8 cellular contexts compared by ENCODE assay signal in genomic region chr3:183825380-183826161, GRCh38.
DNase-seq lines count a peak whose midpoint lies in the region; ATAC-seq and TF ChIP-seq lines count a peak whose summit lies in the region.

Gene MAP6D1, minus strand, starts transcription at chr3:183825577. Its CDS starts 30 bp downstream, at chr3:183825547.

- peak; percentile 33 for DNase-seq in COLO829 (ENCODE audit: low spot score)
- DNase-seq in NCI-H1105 (lab: John Stamatoyannopoulos, UW): peak; percentile 81
- no peak for DNase-seq in central memory CD8-positive, alpha-beta T cell (ENCODE audit: low spot score in 2 of 2)
- peak; percentile 92 for DNase-seq in iPS-NIHi7 (ENCODE audit: extremely low spot score)
- no peak for DNase-seq in NCI-H2029 treated with DMSO at 0.1 percent for 48 hours (lab: John Stamatoyannopoulos, UW)

- peak within 1 kb of the TSS; percentile 66 for H3K27ac ChIP-seq in VCaP
- peak within 1 kb of the TSS in 12 of 21 experiments; percentile 2 to 77 (median 56) for H3K27ac ChIP-seq in skin epidermis

- peak; percentile 46 for ATAC-seq in GM21367 (IDR thresholded peaks at IDR 0.05; ENCODE audit: unreplicated experiment)
- peak; percentile 58 for ATAC-seq in central memory CD8-positive, alpha-beta T cell (replicated peaks; ENCODE audit: extremely low read depth, poor library complexity, severe bottlenecking)

- peaks cover 20% of the 10 kb centered on the region for H3K4me1 Mint-ChIP-seq in central memory CD8-positive, alpha-beta T cell

- peak within 1 kb of the TSS; percentile 82 for H3K4me3 Mint-ChIP-seq in central memory CD8-positive, alpha-beta T cell

- peak within 1 kb of the TSS; percentile 68 for H3K27ac Mint-ChIP-seq in central memory CD8-positive, alpha-beta T cell (ENCODE audit: low read depth)

- H3K4me3 ChIP-seq in skin epidermis: peak within 1 kb of the TSS; percentile 48 to 75 (median 62)

- peak; percentile 51 for TF ChIP-seq CTCF in VCaP (conservative IDR thresholded peaks at IDR 0.05)

- H3K27me3 Mint-ChIP-seq in central memory CD8-positive, alpha-beta T cell: no peaks in the 10 kb centered on the region

- no peaks in the 10 kb centered on the region for H3K9me3 Mint-ChIP-seq in central memory CD8-positive, alpha-beta T cell

- peaks cover 10% of the 10 kb centered on the region for H3K36me3 Mint-ChIP-seq in central memory CD8-positive, alpha-beta T cell (ENCODE audit: insufficient read depth)

Comparison
In these comparisons a context has a peak if more than half of its experiments do, and no peak if none do; other contexts are left out.
1. DNase-seq: peak in COLO829 (single experiment), NCI-H1105 (single experiment) and iPS-NIHi7 (single experiment); none in central memory CD8-positive, alpha-beta T cell (0 of 2) and NCI-H2029 treated with DMSO at 0.1 percent for 48 hours (single experiment).